Comparison of ENCODE assay signal across 18 cellular contexts in the genomic region with DNA sequence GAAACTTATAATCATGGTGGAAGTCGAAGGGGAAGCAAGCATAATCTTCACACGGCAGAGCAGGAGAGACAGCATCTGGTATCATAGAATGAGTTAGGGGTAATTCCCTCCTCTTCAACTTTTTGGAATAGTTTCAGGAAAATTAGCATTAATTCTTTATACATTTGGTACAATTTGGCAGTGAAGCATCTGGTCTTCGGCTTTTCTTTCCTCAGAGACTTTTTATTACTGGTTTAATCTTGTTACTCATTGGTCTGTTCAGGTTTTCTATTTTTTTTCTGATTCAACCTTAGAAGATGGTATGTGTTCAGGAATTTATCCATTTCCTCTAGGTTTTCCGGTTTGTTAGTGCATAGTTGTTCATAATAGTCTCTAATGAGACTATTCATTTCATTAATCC. TPM values are rescaled to one million over a fixed set of nuclear protein-coding genes. Genes with fewer than 3 reads are reported as not detected.
DNase-seq lines count a peak whose midpoint lies in the region; ATAC-seq and TF ChIP-seq lines count a peak whose summit lies in the region.
"Had no signal": no experiment of that assay in that cellular context is flagged by ENCODE, and none has a peak within 500 bp of the region (broad histone marks: within the 10 kb centered on the region; RNA-seq: fewer than 3 reads in every experiment).

No MANE protein-coding gene starts in this region.

- H3K36me3 ChIP-seq in A673 (ENCODE audit: insufficient read depth, low read length, poor library complexity, severe bottlenecking) = no peaks in the 10 kb centered on the region
- H3K36me3 ChIP-seq in SK-N-MC (ENCODE audit: insufficient read depth, low read length) = no peaks in the 10 kb centered on the region
- H3K36me3 ChIP-seq: BLaER1 treated with 17β-estradiol and CSF1 and Interleukin-3, amounts not matched to agents 10 nM and 100 nM had no signal

- no peak overlapping the region for H3K27ac Mint-ChIP-seq in stimulated activated memory B cell treated with anti-CD40 and anti-IgM and Interleukin-4, amounts not matched to agents 10 μg/mL and 1 μg/mL and 100 μg/mL, for 72 hours
- H3K27ac Mint-ChIP-seq: B cell; CD4-positive, alpha-beta T cell; CD8-positive, alpha-beta T cell had no signal

- no peaks in the 10 kb centered on the region for H3K27me3 ChIP-seq in A673 (replicated peaks; ENCODE audit: insufficient read depth, low read depth, low read length, poor library complexity)
- H3K27me3 ChIP-seq: BLaER1 treated with 17β-estradiol and CSF1 and Interleukin-3, amounts not matched to agents 10 nM and 100 nM had no signal

- H3K4me1 ChIP-seq in A673 (ENCODE audit: insufficient read depth, low read length, poor library complexity, severe bottlenecking) = peaks cover 6% of the 10 kb centered on the region
- H3K4me1 ChIP-seq: BLaER1 treated with 17β-estradiol and CSF1 and Interleukin-3, amounts not matched to agents 10 nM and 100 nM; Caco-2 had no signal

- no peak overlapping the region for H3K4me3 Mint-ChIP-seq in stimulated activated memory B cell treated with anti-CD40 and anti-IgM and Interleukin-4, amounts not matched to agents 10 μg/mL and 1 μg/mL and 100 μg/mL, for 72 hours
- H3K4me3 Mint-ChIP-seq: B cell; CD4-positive, alpha-beta T cell; CD8-positive, alpha-beta T cell had no signal

- no peaks in the 10 kb centered on the region for H3K36me3 Mint-ChIP-seq in stimulated activated memory B cell treated with anti-CD40 and anti-IgM and Interleukin-4, amounts not matched to agents 10 μg/mL and 1 μg/mL and 100 μg/mL, for 72 hours
- H3K36me3 Mint-ChIP-seq: CD8-positive, alpha-beta T cell had no signal

- H3K27ac ChIP-seq in A673 (ENCODE audit: low read depth, low read length, poor library complexity, severe bottlenecking) = no peak overlapping the region
- H3K27ac ChIP-seq in SK-N-MC = peak overlapping the region; percentile 26; the same call in 1 of the 2 replicates
- H3K27ac ChIP-seq: BLaER1 treated with 17β-estradiol and CSF1 and Interleukin-3, amounts not matched to agents 10 nM and 100 nM; C4-2B had no signal

- no peak for TF ChIP-seq CTCF in A673 (conservative IDR thresholded peaks at IDR 0.05; ENCODE audit: low read depth, low read length)

- intact Hi-C loops in A673 (cut with micrococcal nuclease; ENCODE audit: unreplicated experiment) = no loop called here

- POLR2A ChIA-PET in A673 (lab: Charles Lee; ENCODE audit: low non-redundant PET) = no interaction called here

- peaks cover 6% of the 10 kb centered on the region for H3K9me3 Mint-ChIP-seq in stimulated activated memory B cell treated with anti-CD40 and anti-IgM and Interleukin-4, amounts not matched to agents 10 μg/mL and 1 μg/mL and 100 μg/mL, for 72 hours

- no TSS peak for BruUV-seq in A673 (replicated peaks; lab: Mats Ljungman, UMichigan)

- no peak overlapping the region for H3K9ac ChIP-seq in SK-N-MC (ENCODE audit: insufficient read length)
- H3K9ac ChIP-seq: BLaER1 treated with 17β-estradiol and CSF1 and Interleukin-3, amounts not matched to agents 10 nM and 100 nM had no signal

- H3K9me3 ChIP-seq in A673 (ENCODE audit: low read depth, low read length, poor library complexity, severe bottlenecking) (no peaks in the 10 kb centered on the region), SK-N-MC (ENCODE audit: low read depth, low read length) (no peaks in the 10 kb centered on the region)
- H3K9me3 ChIP-seq: Caco-2 had no signal

- CTCF ChIA-PET in A673 (lab: Charles Lee) = no interaction called here

- H3K27me3 Mint-ChIP-seq in stimulated activated memory B cell treated with anti-CD40 and anti-IgM and Interleukin-4, amounts not matched to agents 10 μg/mL and 1 μg/mL and 100 μg/mL, for 72 hours = peaks cover 20% of the 10 kb centered on the region
- H3K27me3 Mint-ChIP-seq: B cell had no signal

- ATAC-seq in HG02840 (IDR thresholded peaks at IDR 0.05; ENCODE audit: low FRiP score, unreplicated experiment) = no peak
- ATAC-seq in stimulated activated memory B cell treated with anti-CD40 and anti-IgM and Interleukin-4, amounts not matched to agents 10 μg/mL and 1 μg/mL and 100 μg/mL, for 72 hours = no peak
- ATAC-seq: CD8-positive, alpha-beta T cell had no signal

- H3K4me3 ChIP-seq in A673 (ENCODE audit: low read depth, low read length, poor library complexity, severe bottlenecking) (no peak overlapping the region), SK-N-MC (no peak overlapping the region)
- H3K4me3 ChIP-seq: BLaER1 treated with 17β-estradiol and CSF1 and Interleukin-3, amounts not matched to agents 10 nM and 100 nM had no signal

- peak; percentile 95 for DNase-seq in A673 (ENCODE audit: low spot score)
- peak; percentile 15 for DNase-seq in M059J (ENCODE audit: low read depth)
- peak; percentile 44 for DNase-seq in SK-N-MC (ENCODE audit: low read depth, low spot score)
- DNase-seq in dermis blood vessel endothelial cell = peak; percentile 12
- no peak for DNase-seq in activated CD4-positive, alpha-beta T cell treated with anti-CD3 and anti-CD28 coated beads for 48 hours
- DNase-seq: 8988T; AML-193; Caco-2; Calu3; CD4-positive, alpha-beta T cell; CD8-positive, alpha-beta T cell; DMS79 treated with DMSO at 0.1 percent for 48 hours; GF-D8 had no signal

- H3K4me1 Mint-ChIP-seq in stimulated activated memory B cell treated with anti-CD40 and anti-IgM and Interleukin-4, amounts not matched to agents 10 μg/mL and 1 μg/mL and 100 μg/mL, for 72 hours = no peaks in the 10 kb centered on the region
- H3K4me1 Mint-ChIP-seq: B cell had no signal

RNA-seq across cellular contexts. Expression of a gene that starts 39.7 kb away (rescaled TPM):
- total RNA-seq in A673 (2021) (0.04 TPM in 1 of 2 replicates, not detected in the other), dermis blood vessel endothelial cell (under 0.01 and 0.33 TPM in 2 replicates)
- total RNA-seq in M059J (2014; rRNA removed; shearing (Covaris generic)) = 0.07 TPM in 1 of 2 replicates, not detected in the other
- total RNA-seq: B cell; Caco-2; CD4-positive, alpha-beta T cell; CD8-positive, alpha-beta T cell had no signal
